Comparison of ENCODE assay signal across 30 cellular contexts in genomic region chrX:139801397-139801813, GRCh38.
A peak's percentile ranks its signal among the peaks of the same experiment; 100 is the strongest.
DNase-seq lines count a peak whose midpoint lies in the region; ATAC-seq lines count a peak whose summit lies in the region.
"Had no signal": no experiment of that assay in that cellular context is flagged by ENCODE, and none has a peak within 500 bp of the region (broad histone marks: within the 10 kb centered on the region; RNA-seq: fewer than 3 reads in every experiment).

No MANE protein-coding gene starts in this region.

- H3K36me3 Mint-ChIP-seq in activated T-helper 17 cell treated with anti-CD3 and anti-CD28 coated beads, Interleukin-2, amount 50 U/mL, for 72 hours (ENCODE audit: low read depth) = peaks cover 70% of the 10 kb centered on the region

- DNase-seq in germinal center (ENCODE audit: low spot score) (no peak), DMS 273 (lab: John Stamatoyannopoulos, UW; ENCODE audit: unreplicated experiment) (no peak)
- no peak for DNase-seq in stimulated activated CD4-positive, alpha-beta T cell treated with anti-CD3 and anti-CD28 coated beads, Interleukin-2, amount 100 ng/mL, for 24 hours
- DNase-seq: activated T-cell treated with anti-CD3 and anti-CD28 coated beads, Interleukin-2, amount 50 U/mL, for 4 hours; COR-L47; DMS79 treated with DMSO at 0.1 percent for 48 hours; dorsolateral prefrontal cortex; GF-D8; HFFc6; hypothalamus; immature natural killer cell; Karpas-422; left colon; mammary epithelial cell; NCI-H146; NCI-H510A; NK-92 treated with Interleukin-12 subunit alpha and Interleukin-12 subunit beta, amount 100 ng/mL, for 24 hours; PC-3; posterior cingulate gyrus; right cardiac atrium; stimulated activated CD4-positive, alpha-beta T cell treated with anti-CD3 and anti-CD28 coated beads, Interleukin-2, amount 100 ng/mL, for 48 hours; T-helper 2 cell; upper lobe of right lung had no signal

- no peaks in the 10 kb centered on the region for H3K9me3 Mint-ChIP-seq in activated T-helper 17 cell treated with anti-CD3 and anti-CD28 coated beads, Interleukin-2, amount 50 U/mL, for 72 hours
- H3K9me3 Mint-ChIP-seq: activated T-cell treated with anti-CD3 and anti-CD28 coated beads, Interleukin-2, amount 50 U/mL, for 4 hours; brain; GM23338; HFFc6; immature natural killer cell; neural progenitor cell had no signal

- peak; percentile 87 for ATAC-seq in GM18520 (IDR thresholded peaks at IDR 0.05; ENCODE audit: unreplicated experiment)
- peak; percentile 74 for ATAC-seq in GM19351 (IDR thresholded peaks at IDR 0.05; ENCODE audit: unreplicated experiment)
- peak; percentile 48 for ATAC-seq in HG02981 (IDR thresholded peaks at IDR 0.05; ENCODE audit: unreplicated experiment)
- ATAC-seq in activated T-helper 17 cell treated with anti-CD3 and anti-CD28 coated beads, Interleukin-2, amount 50 U/mL, for 72 hours (replicated peaks) = peak; percentile 35
- ATAC-seq: activated T-cell treated with anti-CD3 and anti-CD28 coated beads, Interleukin-2, amount 50 U/mL, for 4 hours; GM23338; left colon; PC-3; right cardiac atrium; upper lobe of right lung had no signal

- H3K27me3 Mint-ChIP-seq in activated T-helper 17 cell treated with anti-CD3 and anti-CD28 coated beads, Interleukin-2, amount 50 U/mL, for 72 hours = no peaks in the 10 kb centered on the region
- H3K27me3 Mint-ChIP-seq: brain had no signal

- no peaks in the 10 kb centered on the region for H3K4me1 Mint-ChIP-seq in activated T-helper 17 cell treated with anti-CD3 and anti-CD28 coated beads, Interleukin-2, amount 50 U/mL, for 72 hours
- H3K4me1 Mint-ChIP-seq: brain, GM23338, neural progenitor cell had no signal

- H3K4me3 Mint-ChIP-seq in activated T-helper 17 cell treated with anti-CD3 and anti-CD28 coated beads, Interleukin-2, amount 50 U/mL, for 72 hours = no peak overlapping the region
- H3K4me3 Mint-ChIP-seq: activated T-cell treated with anti-CD3 and anti-CD28 coated beads, Interleukin-2, amount 50 U/mL, for 4 hours; brain; GM23338; HFFc6; immature natural killer cell; neural progenitor cell had no signal

- H3K27ac Mint-ChIP-seq in activated T-helper 17 cell treated with anti-CD3 and anti-CD28 coated beads, Interleukin-2, amount 50 U/mL, for 72 hours = no peak overlapping the region
- H3K27ac Mint-ChIP-seq: GM23338, HFFc6, immature natural killer cell, neural progenitor cell had no signal

Comparison
In these comparisons a context has a peak if more than half of its experiments do, and no peak if none do; other contexts are left out.
1. ATAC-seq: peak in every context shown above with its lines; median percentile 87 in GM18520; 74 in GM19351; 48 in HG02981; 35 in activated T-helper 17 cell treated with anti-CD3 and anti-CD28 coated beads, Interleukin-2, amount 50 U/mL, for 72 hours.